20 cellular contexts compared by ENCODE assay signal in the genomic region with DNA sequence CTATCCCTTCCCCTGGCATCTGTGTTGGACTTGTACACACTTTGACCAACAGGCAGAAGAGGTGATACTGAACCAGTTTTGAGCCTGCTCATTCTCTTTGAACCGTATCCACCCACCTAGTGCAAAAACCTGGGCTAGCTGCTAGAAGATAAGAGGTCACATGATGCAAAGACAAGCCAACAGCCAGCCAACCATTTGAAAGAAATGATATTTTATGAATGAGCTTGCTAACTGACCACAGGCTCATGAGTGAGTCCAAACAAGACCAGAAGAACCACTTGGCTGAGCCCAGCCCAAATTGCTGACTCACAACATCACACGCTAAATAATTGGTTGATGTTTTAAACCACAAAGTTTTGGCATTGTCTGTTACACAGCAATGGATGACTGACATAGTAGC.
"Had no signal": no experiment of that assay in that cellular context is flagged by ENCODE, and none has a peak within 500 bp of the region (broad histone marks: within the 10 kb centered on the region; RNA-seq: fewer than 3 reads in every experiment).

No MANE protein-coding gene starts in this region.

- H3K4me3 ChIP-seq: hepatocyte, mucosa of descending colon, ovary, right atrium auricular region, smooth muscle cell, suprapubic skin, thyroid gland had no signal

- H3K4me1 ChIP-seq: suprapubic skin had no signal

- H3K4me3 Mint-ChIP-seq: type B pancreatic cell had no signal

- H3K79me2 ChIP-seq: hepatocyte had no signal

- DNase-seq: dermis blood vessel endothelial cell; erythroblast; foreskin melanocyte; kidney; left colon; mucosa of descending colon; naive thymus-derived CD8-positive, alpha-beta T cell; nucleus accumbens; ovary; stimulated activated CD4-positive, alpha-beta T cell treated with anti-CD3 and anti-CD28 coated beads, Interleukin-2, amount 100 ng/mL, for 48 hours; stimulated activated naive CD8-positive, alpha-beta T cell treated with anti-CD3 and anti-CD28 coated beads, Interleukin-15, Interleukin-2, amounts not matched to agents 100 U/mL and 50 U/mL, for 24 hours; thyroid gland had no signal

- H3K36me3 ChIP-seq: ovary, right atrium auricular region, suprapubic skin, thyroid gland had no signal

- H3K27ac Mint-ChIP-seq: naive thymus-derived CD8-positive, alpha-beta T cell; type B pancreatic cell had no signal

- H3K27me3 Mint-ChIP-seq: type B pancreatic cell had no signal

- H2AFZ ChIP-seq: hepatocyte had no signal

- H3K9me3 ChIP-seq: thyroid gland had no signal

- H3K27me3 ChIP-seq: hepatocyte, ovary, right atrium auricular region, suprapubic skin, thyroid gland had no signal

- H3K27ac ChIP-seq: hepatocyte, ovary, right atrium auricular region, suprapubic skin, thyroid gland had no signal

- H3K4me2 ChIP-seq: hepatocyte, smooth muscle cell had no signal

- FAIRE-seq: colon, endothelial cell of umbilical vein, kidney, urothelium cell line had no signal
